In genomic region chr2:224657349-224657748, GRCh38 we compare ENCODE assay signal across 32 cellular contexts. TPM values are rescaled to one million over a fixed set of nuclear protein-coding genes. Genes with fewer than 3 reads are reported as not detected.
"Had no signal": no experiment of that assay in that cellular context is flagged by ENCODE, and none has a peak within 500 bp of the region (broad histone marks: within the 10 kb centered on the region; RNA-seq: fewer than 3 reads in every experiment).

No MANE protein-coding gene starts in this region.

- H3K27ac ChIP-seq: breast epithelium, hepatocyte, left lung, sigmoid colon, transverse colon had no signal

- H3K4me1 ChIP-seq: breast epithelium, left lung, sigmoid colon, transverse colon had no signal

- H3K4me3 ChIP-seq: breast epithelium, hepatocyte, left lung, lung, sigmoid colon, transverse colon had no signal

- H3K27me3 ChIP-seq: breast epithelium, hepatocyte, left lung, sigmoid colon, transverse colon had no signal

- DNase-seq: activated CD4-positive, alpha-beta T cell treated with anti-CD3 and anti-CD28 coated beads for 36 hours; activated CD4-positive, alpha-beta T cell treated with anti-CD3 and anti-CD28 coated beads, Interleukin-2, amount 50 U/mL, for 48 hours; activated naive CD4-positive, alpha-beta T cell treated with Interleukin-2 at 50 U/mL for 16 hours; activated naive CD8-positive, alpha-beta T cell treated with anti-CD3 and anti-CD28 coated beads for 36 hours; activated T-cell treated with anti-CD3 and anti-CD28 coated beads, Interleukin-2, amount 50 U/mL, for 48 hours; effector memory CD4-positive, alpha-beta T cell; glutamatergic neuron; kidney glomerular epithelial cell; left lung; naive thymus-derived CD4-positive, alpha-beta T cell; retina; sigmoid colon; stimulated activated CD4-positive, alpha-beta T cell treated with anti-CD3 and anti-CD28 coated beads, Interleukin-2, amount 100 ng/mL, for 48 hours; stimulated activated CD8-positive, alpha-beta memory T cell treated with anti-CD3 and anti-CD28 coated beads, Interleukin-4, amount 100 ng/mL, for 48 hours; stimulated activated naive B cell treated with anti-CD40 and anti-IgM and Interleukin-4, amounts not matched to agents 10 μg/mL and 1 μg/mL and 100 μg/mL, for 72 hours; transverse colon had no signal

- H3K9me3 ChIP-seq: sigmoid colon, transverse colon had no signal

- H3K4me2 ChIP-seq: hepatocyte had no signal

- ATAC-seq: activated CD4-positive, alpha-beta T cell treated with anti-CD3 and anti-CD28 coated beads for 36 hours; esophagus mucosa; left lung; naive thymus-derived CD4-positive, alpha-beta T cell; WTC11 had no signal

- FAIRE-seq: astrocyte, colon, frontal cortex, TTC549, urothelium cell line had no signal

- H2AFZ ChIP-seq: hepatocyte had no signal

- H3K36me3 ChIP-seq: breast epithelium, left lung, sigmoid colon, transverse colon had no signal

- H3K79me2 ChIP-seq: hepatocyte had no signal

RNA-seq across cellular contexts. Expression of gene CCDC195, which starts 58.8 kb away (rescaled TPM):
- total RNA-seq: activated CD4-positive, alpha-beta T cell treated with anti-CD3 and anti-CD28 coated beads for 36 hours; activated CD8-positive, alpha-beta memory T cell treated with anti-CD3 and anti-CD28 coated beads for 36 hours; activated naive CD8-positive, alpha-beta T cell treated with anti-CD3 and anti-CD28 coated beads for 36 hours; astrocyte; breast epithelium; dermis microvascular lymphatic vessel endothelial cell; esophagus mucosa; frontal cortex; hepatocyte; left lung; lung; naive thymus-derived CD4-positive, alpha-beta T cell; neural crest cell; osteoblast; progenitor cell of endocrine pancreas; sigmoid colon; temporal lobe; transverse colon; WTC11 had no signal
- polyA plus RNA-seq: hepatocyte; lung; naive thymus-derived CD4-positive, alpha-beta T cell; sigmoid colon had no signal
